In the genomic region with DNA sequence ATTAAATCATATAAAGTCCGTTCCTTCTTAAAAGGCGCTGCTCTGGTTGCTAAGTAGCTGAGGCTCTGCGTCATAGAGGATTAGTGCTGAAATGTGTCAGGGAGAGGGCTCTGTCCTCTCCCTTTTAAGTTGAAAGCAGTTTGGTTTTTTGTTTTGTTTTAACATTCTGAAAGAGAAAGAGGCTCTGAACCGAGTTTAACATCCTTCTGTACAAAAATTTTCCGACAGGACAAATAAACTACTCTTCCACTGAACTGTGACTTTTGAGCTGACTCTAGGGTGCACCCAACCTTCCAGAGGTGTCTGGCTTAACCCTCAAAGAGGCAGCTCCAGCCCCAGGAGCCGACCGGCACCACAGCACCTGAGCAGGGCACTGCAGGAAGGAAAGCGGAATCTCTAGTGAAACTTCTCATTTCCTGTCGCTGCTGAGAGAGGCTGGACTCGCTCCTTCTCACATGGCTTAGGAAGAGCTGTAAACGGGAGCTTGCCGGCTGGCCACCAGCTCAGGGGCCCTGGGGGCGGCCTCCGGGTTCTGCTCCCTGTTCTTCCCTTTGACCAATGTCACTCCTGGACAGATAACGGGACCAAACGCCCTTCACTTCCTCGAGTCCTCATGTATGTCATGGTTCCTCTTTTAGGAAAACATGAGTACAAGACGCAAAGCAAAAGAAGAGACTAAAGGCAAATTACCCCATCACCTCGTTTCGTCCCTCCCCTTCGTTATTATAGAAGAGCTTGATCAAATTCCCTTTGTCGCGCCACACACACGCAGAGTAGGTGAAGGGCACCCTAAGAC, we compare ENCODE assay signal across 8 cellular contexts. TPM values are rescaled to one million over a fixed set of nuclear protein-coding genes. Genes with fewer than 3 reads are reported as not detected.
A peak's percentile ranks its signal among the peaks of the same experiment; 100 is the strongest.
DNase-seq lines count a peak whose midpoint lies in the region; ATAC-seq, FAIRE-seq and TF ChIP-seq lines count a peak whose summit lies in the region.

No MANE protein-coding gene starts in this region.

- no peak overlapping the region for H3K27ac Mint-ChIP-seq in HFFc6

- WGBS in trophoblast cell (ENCODE audit: extremely low coverage, insufficient coverage, insufficient read length), result no CpG with 5 or more reads among the region's 24 CpGs

- H3K79me1 ChIP-seq in trophoblast cell (ENCODE audit: low read length), result no peaks in the 10 kb centered on the region

- no peak overlapping the region for H3K4ac ChIP-seq in trophoblast cell (ENCODE audit: low read depth, low read length)

- H3K9ac ChIP-seq in trophoblast cell (ENCODE audit: low read length), result no peak overlapping the region

- no peaks in the 10 kb centered on the region for H3K79me2 ChIP-seq in trophoblast cell (ENCODE audit: control insufficient read depth, insufficient read depth, low read length, poor library complexity)

- no peaks in the 10 kb centered on the region for H3K9me3 ChIP-seq in trophoblast cell (ENCODE audit: insufficient read depth, low read depth, low read length)
- no peaks in the 10 kb centered on the region for H3K9me3 ChIP-seq in MG63

- no peak overlapping the region for H2BK5ac ChIP-seq in trophoblast cell (ENCODE audit: low read depth, low read length, poor library complexity)

- H3K27me3 ChIP-seq in trophoblast cell (ENCODE audit: insufficient read depth, low read length), result peaks cover 19% of the 10 kb centered on the region
- peaks cover 32% of the 10 kb centered on the region for H3K27me3 ChIP-seq in MG63

- no peak for FAIRE-seq in HTR-8/SVneo (lab: Jason Lieb, UNC)

- no peak overlapping the region for H3K14ac ChIP-seq in trophoblast cell (ENCODE audit: low read length)

- no peak overlapping the region for H3K23ac ChIP-seq in trophoblast cell (ENCODE audit: low read length)

- H3K4me2 ChIP-seq in trophoblast cell (ENCODE audit: low read length), result peak overlapping the region; percentile 97

- H2BK12ac ChIP-seq in trophoblast cell (ENCODE audit: low read length), result no peak overlapping the region

- peaks cover 27% of the 10 kb centered on the region for H3K27me3 Mint-ChIP-seq in HFFc6 (ENCODE audit: insufficient read depth)

- H3K18ac ChIP-seq in trophoblast cell (ENCODE audit: low read length), result no peak overlapping the region

- ATAC-seq in GM18502 (IDR thresholded peaks at IDR 0.05; ENCODE audit: poor library complexity, unreplicated experiment), result peak; percentile 90

- no peak for TF ChIP-seq CTCF in HFFc6 (IDR thresholded peaks at IDR 0.05)
- TF ChIP-seq CTCF in NB4 (IDR thresholded peaks at IDR 0.05; ENCODE audit: low read depth, low read length), result no peak

- H2BK120ac ChIP-seq in trophoblast cell (ENCODE audit: insufficient read depth, low read length, poor library complexity), result no peak overlapping the region

- DNase-seq in HFFc6, result no peak
- DNase-seq in NB4 (ENCODE audit: low read depth), result peak; percentile 69
- DNase-seq in activated T-helper 1 cell treated with anti-CD3 and anti-CD28 coated beads, Interleukin-2, amount 50 U/mL, for 16 hours (ENCODE audit: low read depth in 1 of 2, low spot score in 1 of 2), result peak; percentile 6 to 8
- DNase-seq in head of caudate nucleus, result peak in 29 of 42 donors; percentile 5 to 49 (median 18)
- DNase-seq in trophoblast cell, result peak in 1 of 2 donors; percentile 28
- no peak for DNase-seq in MG63
- no peak for DNase-seq in HTR-8/SVneo (ENCODE audit: insufficient read length, low spot score)

- H3K4me3 ChIP-seq in NB4 (ENCODE audit: low read depth, low read length) (peak overlapping the region; percentile 83), trophoblast cell (ENCODE audit: low read depth, low read length) (no peak overlapping the region), MG63 (no peak overlapping the region)

- H4K8ac ChIP-seq in trophoblast cell (ENCODE audit: low read depth, low read length), result no peak overlapping the region

- peaks cover 12% of the 10 kb centered on the region for H3K4me1 Mint-ChIP-seq in HFFc6 (ENCODE audit: low read depth)

- H4K91ac ChIP-seq in trophoblast cell (ENCODE audit: low read depth, low read length), result no peak overlapping the region

- H4K12ac ChIP-seq in trophoblast cell (ENCODE audit: low read depth, low read length), result no peak overlapping the region

- peaks cover 4 to 6% of the 10 kb centered on the region in 2 experiments for H3K4me1 ChIP-seq in trophoblast cell (ENCODE audit: control insufficient read depth in 1 of 2, insufficient read depth in 2 of 2, low read length in 2 of 2)

- peak overlapping the region; percentile 54 for H3K4me3 Mint-ChIP-seq in HFFc6

- H2AFZ ChIP-seq in trophoblast cell (ENCODE audit: insufficient read depth, low read length, poor library complexity), result no peak overlapping the region

- intact Hi-C loops in head of caudate nucleus (cut with DNase I), result no loop called here

- H3K36me3 ChIP-seq in trophoblast cell (ENCODE audit: control insufficient read depth in 1 of 2, insufficient read depth in 2 of 2, low read length in 2 of 2) (no peaks in the 10 kb centered on the region), MG63 (no peaks in the 10 kb centered on the region)

- H3K36me3 Mint-ChIP-seq in HFFc6 (ENCODE audit: low read depth), result no peaks in the 10 kb centered on the region

- H3K9me3 Mint-ChIP-seq in HFFc6, result no peaks in the 10 kb centered on the region

- no peak overlapping the region for H3K27ac ChIP-seq in trophoblast cell (ENCODE audit: low read depth, low read length)

- H2AK5ac ChIP-seq in trophoblast cell (ENCODE audit: low read length), result no peak overlapping the region

- no peak for TF ChIP-seq POLR2A in NB4 (IDR thresholded peaks at IDR 0.05; ENCODE audit: extremely low read depth, insufficient read length)

RNA-seq across cellular contexts. Expression of a gene that starts 1.2 kb away (rescaled TPM):
- total RNA-seq in HFFc6 (2021; fragmentation: NEBNext Ultra II Directional; extraction: Animal tissue kit (Norgen Biotek cat#: 25700)), result not detected
- 24.3 TPM in 2 replicates for polyA plus RNA-seq in trophoblast cell (2013)
- 0.30 and 0.57 TPM in 2 replicates for total RNA-seq in MG63 (2014; rRNA removed; shearing (Covaris generic); ENCODE audit: low replicate concordance)

Comparison
In these comparisons a context has a peak if more than half of its experiments do, and no peak if none do; other contexts are left out.
1. DNase-seq: peak in NB4 (single experiment), activated T-helper 1 cell treated with anti-CD3 and anti-CD28 coated beads, Interleukin-2, amount 50 U/mL, for 16 hours (2 of 2) and head of caudate nucleus (29 of 42); none in HFFc6 (single experiment), MG63 (single experiment) and HTR-8/SVneo (single experiment).